Comparison of ENCODE assay signal across 18 cellular contexts in genomic region chr17:7133916-7134315, GRCh38. TPM values are rescaled to one million over a fixed set of nuclear protein-coding genes. Genes with fewer than 3 reads are reported as not detected.
DNase-seq lines count a peak whose midpoint lies in the region; ATAC-seq, FAIRE-seq and TF ChIP-seq lines count a peak whose summit lies in the region.
"Had no signal": no experiment of that assay in that cellular context is flagged by ENCODE, and none has a peak within 500 bp of the region (broad histone marks: within the 10 kb centered on the region; RNA-seq: fewer than 3 reads in every experiment).

No MANE protein-coding gene starts in this region.

- WGBS in prostate gland, result 72% methylated on average over 20 of the region's 20 CpGs

- intact Hi-C loops in dendritic cell treated with granulocyte-macrophage colony-stimulating factor and Interleukin-4, amounts not matched to agents 40 ng/mL and 50 ng/mL, for 4 days (cut with micrococcal nuclease), result loop anchor here (2.0 kb wide), 2 partner anchors 19 to 53 kb away; partner anchors contain the start of genes ASGR2 and CLEC10A
- intact Hi-C loops in posterior vena cava (cut with DNase I), result no loop called here
- intact Hi-C loops in prostate gland (cut with DNase I), result loop anchor here (2.0 kb wide), 1 partner anchor 83 kb away; no protein-coding TSS in a partner anchor

- no peak overlapping the region for H3K27ac ChIP-seq in prostate gland
- H3K27ac ChIP-seq: suprapubic skin had no signal

- no peaks in the 10 kb centered on the region for H3K36me3 Mint-ChIP-seq in T-helper 2 cell treated with Interferon-gamma antibody and Interleukin-4, amounts not matched to agents 5 μg/mL and 100 μg/mL, for 36 hours (ENCODE audit: low read depth)
- H3K36me3 Mint-ChIP-seq in dendritic cell treated with granulocyte-macrophage colony-stimulating factor and Interleukin-4, amounts not matched to agents 40 ng/mL and 50 ng/mL, for 4 days (ENCODE audit: low read depth), result peaks cover 17% of the 10 kb centered on the region

- no peaks in the 10 kb centered on the region for H3K36me3 ChIP-seq in prostate gland
- H3K36me3 ChIP-seq: suprapubic skin had no signal

- no peak overlapping the region for H3K27ac Mint-ChIP-seq in T-helper 2 cell treated with Interferon-gamma antibody and Interleukin-4, amounts not matched to agents 5 μg/mL and 100 μg/mL, for 36 hours
- H3K27ac Mint-ChIP-seq in dendritic cell treated with granulocyte-macrophage colony-stimulating factor and Interleukin-4, amounts not matched to agents 40 ng/mL and 50 ng/mL, for 4 days, result peak overlapping the region; percentile 93

- no peaks in the 10 kb centered on the region for H3K9me3 Mint-ChIP-seq in T-helper 2 cell treated with Interferon-gamma antibody and Interleukin-4, amounts not matched to agents 5 μg/mL and 100 μg/mL, for 36 hours
- no peaks in the 10 kb centered on the region for H3K9me3 Mint-ChIP-seq in dendritic cell treated with granulocyte-macrophage colony-stimulating factor and Interleukin-4, amounts not matched to agents 40 ng/mL and 50 ng/mL, for 4 days

- no peaks in the 10 kb centered on the region for H3K4me1 ChIP-seq in prostate gland (replicated peaks)
- H3K4me1 ChIP-seq: Caco-2 had no signal

- H3K27me3 ChIP-seq in prostate gland (replicated peaks; ENCODE audit: insufficient read depth), result no peaks in the 10 kb centered on the region

- H3K27me3 Mint-ChIP-seq in T-helper 2 cell treated with Interferon-gamma antibody and Interleukin-4, amounts not matched to agents 5 μg/mL and 100 μg/mL, for 36 hours (ENCODE audit: low read depth), result peaks cover 18% of the 10 kb centered on the region
- H3K27me3 Mint-ChIP-seq in dendritic cell treated with granulocyte-macrophage colony-stimulating factor and Interleukin-4, amounts not matched to agents 40 ng/mL and 50 ng/mL, for 4 days, result no peaks in the 10 kb centered on the region

- ATAC-seq in GM21717 (IDR thresholded peaks at IDR 0.05; ENCODE audit: unreplicated experiment), result no peak

- H3K4me1 Mint-ChIP-seq in T-helper 2 cell treated with Interferon-gamma antibody and Interleukin-4, amounts not matched to agents 5 μg/mL and 100 μg/mL, for 36 hours (ENCODE audit: low read depth), result peaks cover 15% of the 10 kb centered on the region
- H3K4me1 Mint-ChIP-seq in dendritic cell treated with granulocyte-macrophage colony-stimulating factor and Interleukin-4, amounts not matched to agents 40 ng/mL and 50 ng/mL, for 4 days (ENCODE audit: low read depth), result peaks cover 86% of the 10 kb centered on the region

- TF ChIP-seq POLR2A in prostate gland (IDR thresholded peaks at IDR 0.05), result no peak

- no peaks in the 10 kb centered on the region for H3K9me3 ChIP-seq in prostate gland
- H3K9me3 ChIP-seq: Caco-2, suprapubic skin had no signal

- H3K4me3 ChIP-seq in prostate gland, result no peak overlapping the region
- H3K4me3 ChIP-seq: suprapubic skin had no signal

- peak; percentile 13 for FAIRE-seq in HTR-8/SVneo (lab: Jason Lieb, UNC)
- FAIRE-seq: keratinocyte, RCC 7860 had no signal

- peak overlapping the region; percentile 68 for H3K4me3 Mint-ChIP-seq in T-helper 2 cell treated with Interferon-gamma antibody and Interleukin-4, amounts not matched to agents 5 μg/mL and 100 μg/mL, for 36 hours
- H3K4me3 Mint-ChIP-seq in dendritic cell treated with granulocyte-macrophage colony-stimulating factor and Interleukin-4, amounts not matched to agents 40 ng/mL and 50 ng/mL, for 4 days, result peak overlapping the region; percentile 68

- no peak for TF ChIP-seq CTCF in prostate gland (IDR thresholded peaks at IDR 0.05)

- DNase-seq in T-helper 2 cell treated with Interferon-gamma antibody and Interleukin-4, amounts not matched to agents 5 μg/mL and 100 μg/mL, for 36 hours (ENCODE audit: low spot score), result no peak
- DNase-seq in T-helper 2 cell (no peak), HTR-8/SVneo (ENCODE audit: insufficient read length, low spot score) (no peak), posterior vena cava (ENCODE audit: low spot score) (peak; percentile 38), prostate gland (ENCODE audit: low spot score) (no peak), NCI-H1694 treated with DMSO at 0.1 percent for 48 hours (lab: John Stamatoyannopoulos, UW) (no peak)
- DNase-seq: activated CD4-positive, CD25-positive, alpha-beta regulatory T cell treated with anti-CD3 and anti-CD28 coated beads, Interleukin-2, amount 50 U/mL, for 72 hours; Caco-2; NCI-H1930; NCI-H524 treated with DMSO at 0.1 percent for 48 hours had no signal

RNA-seq across cellular contexts. Expression of gene ASGR2, which starts 19.3 kb away (rescaled TPM):
- total RNA-seq in posterior vena cava (1 to 10 TPM in 1 of 2 donors, under 1 TPM in 1; 0.90 to 1.3 TPM), prostate gland (under 1 TPM in 1 of 2 donors, not detected in 1; 0.41 TPM)
- total RNA-seq: A172, cerebellum, G401 had no signal

RNA-seq across cellular contexts. Expression of gene ASGR1, which starts 45.3 kb away (rescaled TPM):
- total RNA-seq in posterior vena cava (1 to 10 TPM; 1.2 to 2.2 TPM), prostate gland (1 to 10 TPM in 1 of 2 donors, under 1 TPM in 1; 0.50 to 9.4 TPM)

RNA-seq across cellular contexts. Expression of gene CLEC10A, which starts 53.9 kb away (rescaled TPM):
- total RNA-seq in posterior vena cava (10 to 100 TPM in 1 of 2 donors, 1 to 10 TPM in 1; 5.9 to 13.9 TPM), prostate gland (1 to 10 TPM in 1 of 2 donors, under 1 TPM in 1; 0.55 to 5.7 TPM)
- total RNA-seq: A172, Caco-2, cerebellum, G401 had no signal

Comparison
In these comparisons a context has a peak if more than half of its experiments do, and no peak if none do; other contexts are left out.
1. intact Hi-C loops: an anchor here in dendritic cell treated with granulocyte-macrophage colony-stimulating factor and Interleukin-4, amounts not matched to agents 40 ng/mL and 50 ng/mL, for 4 days (2.0 kb wide) and prostate gland (2.0 kb wide); none called in posterior vena cava.